Comparison of ENCODE assay signal across 8 cellular contexts in the genomic region with DNA sequence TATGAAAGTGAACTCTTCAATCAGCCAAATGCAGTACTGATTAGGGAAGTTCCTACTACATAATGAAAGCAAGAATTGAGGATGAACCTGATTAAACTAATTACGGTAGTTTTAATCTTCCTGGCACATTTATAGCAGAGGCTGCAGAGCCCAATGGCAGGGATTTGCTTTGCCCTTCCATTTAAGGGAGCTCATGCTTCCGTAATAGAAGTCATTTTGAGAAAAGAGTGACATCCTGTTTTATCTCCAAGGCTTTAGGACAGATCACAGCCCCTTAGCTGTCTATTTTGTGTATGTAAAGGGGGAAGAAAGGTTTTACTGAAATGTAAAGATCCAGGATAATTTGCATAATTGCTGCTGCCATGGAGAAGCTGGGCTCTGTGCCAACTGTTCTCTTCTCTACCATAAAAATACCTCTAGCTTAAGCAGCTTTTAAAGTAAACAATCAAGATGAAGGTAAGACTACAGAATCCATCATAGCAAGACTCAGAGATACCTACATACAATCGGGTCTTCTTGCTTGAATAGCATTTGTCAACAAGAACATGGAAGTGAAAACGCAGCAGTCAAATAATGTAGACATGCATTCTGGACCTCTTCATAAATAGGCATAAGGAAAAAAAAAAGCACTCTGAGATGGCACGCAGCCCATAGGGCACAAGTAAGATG.
DNase-seq lines count a peak whose midpoint lies in the region; ATAC-seq, FAIRE-seq and TF ChIP-seq lines count a peak whose summit lies in the region.

No MANE protein-coding gene starts in this region.

- ATAC-seq in HG03139 (IDR thresholded peaks at IDR 0.05; ENCODE audit: unreplicated experiment) (no peak), sciatic nerve (no peak)

- H3K79me2 ChIP-seq in hepatocyte = peaks cover 96% of the 10 kb centered on the region

- WGBS in hepatocyte (ENCODE audit: low lambda C conversion rate, missing lambda C conversion rate) = 50% methylated on average over 5 of the region's 5 CpGs

- peaks cover 27% of the 10 kb centered on the region for H4K20me1 ChIP-seq in hepatocyte (ENCODE audit: insufficient read depth, poor library complexity, severe bottlenecking)

- H3K4me2 ChIP-seq in hepatocyte = peak overlapping the region; percentile 14

- FAIRE-seq in GM12891 (lab: Jason Lieb, UNC) = peak; percentile 85

- no peaks in the 10 kb centered on the region for H3K36me3 ChIP-seq in hepatocyte (replicated peaks; ENCODE audit: insufficient read depth, low read depth)

- H3K9me2 ChIP-seq in hepatocyte (replicated peaks; ENCODE audit: insufficient read depth) = no peaks in the 10 kb centered on the region

- H3K27me3 ChIP-seq in hepatocyte = no peaks in the 10 kb centered on the region

- intact Hi-C loops in sciatic nerve (cut with DNase I) = no loop called here

- no peak overlapping the region for H3K4me3 ChIP-seq in hepatocyte

- no peak for TF ChIP-seq POLR2A in GM12891 (IDR thresholded peaks at IDR 0.05; ENCODE audit: low read depth, low read length)

- no peaks in the 10 kb centered on the region for H3K9me3 ChIP-seq in hepatocyte (ENCODE audit: low read depth)

- no peak overlapping the region for H3K27ac ChIP-seq in hepatocyte

- TF ChIP-seq CTCF in hepatocyte (IDR thresholded peaks at IDR 0.05; ENCODE audit: poor library complexity) = no peak

- H3K4me1 ChIP-seq in hepatocyte (ENCODE audit: insufficient read depth) = peaks cover 12% of the 10 kb centered on the region

- H2AFZ ChIP-seq in hepatocyte = no peak overlapping the region

- DNase-seq in GM12891 (ENCODE audit: insufficient read length, low spot score) (no peak), LoVo (ENCODE audit: low spot score) (peak; percentile 43), RPMI8226 (peak; percentile 84), hepatocyte (ENCODE audit: low spot score) (peak; percentile 48), HuH-7.5 (ENCODE audit: low spot score) (no peak), sciatic nerve (ENCODE audit: low spot score) (no peak), T-helper 9 cell (no peak)

TF ChIP-seq in GM12891, 5 proteins besides CTCF, POLR2A, EP300 and RAD21:
- TF ChIP-seq SPI1 (IDR thresholded peaks at IDR 0.05; ENCODE audit: low read depth, low read length) = peak; percentile 61; the same call in 1 of the 2 replicates
- no peak for TF ChIP-seq TAF1 (IDR thresholded peaks at IDR 0.05; ENCODE audit: low read depth, low read length)

Comparison
In these comparisons a context has a peak if more than half of its experiments do, and no peak if none do; other contexts are left out.
1. DNase-seq: peak in LoVo (single experiment), RPMI8226 (single experiment) and hepatocyte (single experiment); none in GM12891 (single experiment), HuH-7.5 (single experiment), sciatic nerve (single experiment) and T-helper 9 cell (single experiment).